Comparison of ENCODE assay signal across 37 cellular contexts in the genomic region with DNA sequence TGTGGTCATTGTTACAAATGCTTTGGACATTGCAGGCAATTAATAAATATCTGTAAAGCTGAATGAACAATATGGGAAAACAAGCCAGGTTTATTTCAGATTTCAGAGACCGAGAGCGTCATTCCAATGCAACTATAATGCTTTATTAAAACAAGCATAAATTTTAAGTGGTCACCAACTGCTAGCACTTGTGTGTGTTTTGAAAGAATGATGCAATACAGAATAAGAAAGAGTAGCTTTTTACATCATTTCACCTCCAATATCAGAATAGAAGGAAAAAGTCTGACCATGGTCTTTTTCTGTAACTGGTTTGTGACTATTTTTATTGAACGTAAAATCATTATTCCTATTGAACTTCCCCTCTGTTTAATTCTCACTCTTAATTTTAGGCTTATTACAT. TPM values are rescaled to one million over a fixed set of nuclear protein-coding genes. Genes with fewer than 3 reads are reported as not detected.
"Had no signal": no experiment of that assay in that cellular context is flagged by ENCODE, and none has a peak within 500 bp of the region (broad histone marks: within the 10 kb centered on the region; RNA-seq: fewer than 3 reads in every experiment).

No MANE protein-coding gene starts in this region.

- H3K36me3 ChIP-seq: adrenal gland, brain microvascular endothelial cell, breast epithelium, cardiac muscle cell had no signal

- H3K4me3 ChIP-seq: adrenal gland, body of pancreas, breast epithelium, cardiac muscle cell had no signal

- H3K27me3 ChIP-seq: adrenal gland, body of pancreas, brain microvascular endothelial cell, breast epithelium, cardiac muscle cell had no signal

- H3K4me1 ChIP-seq: adrenal gland, body of pancreas, breast epithelium had no signal

- H3K27ac ChIP-seq: adrenal gland, body of pancreas, brain microvascular endothelial cell, breast epithelium, cardiac muscle cell had no signal

- FAIRE-seq: astrocyte, bronchial epithelial cell had no signal

- H3K9me3 ChIP-seq: body of pancreas had no signal

- DNase-seq: activated effector memory CD4-positive, alpha-beta T cell treated with anti-CD3 and anti-CD28 coated beads, Interleukin-2, amount 50 U/mL, for 16 hours; activated effector memory CD4-positive, alpha-beta T cell treated with Interleukin-2 at 50 U/mL for 16 hours; activated gamma-delta T cell; activated gamma-delta T cell treated with Interleukin-2 at 50 U/mL for 16 hours; activated naive CD4-positive, alpha-beta T cell; activated naive CD4-positive, alpha-beta T cell treated with anti-CD3 and anti-CD28 coated beads for 36 hours; activated naive CD4-positive, alpha-beta T cell treated with anti-CD3 and anti-CD28 coated beads, Interleukin-2, amount 10 ng/mL, durations not matched to agents 7 days and 5 days; activated naive CD4-positive, alpha-beta T cell treated with anti-CD3 and anti-CD28 coated beads, Interleukin-2, amount 50 U/mL, for 16 hours; activated naive CD4-positive, alpha-beta T cell treated with Interleukin-2 at 50 U/mL for 16 hours; activated naive CD8-positive, alpha-beta T cell treated with anti-CD3 and anti-CD28 coated beads for 36 hours; activated naive CD8-positive, alpha-beta T cell treated with anti-CD3 and anti-CD28 coated beads, Interleukin-2, amount 10 ng/mL, durations not matched to agents 7 days and 5 days; activated naive CD8-positive, alpha-beta T cell treated with anti-CD3 and anti-CD28 coated beads, Interleukin-2, amount 50 U/mL, for 24 hours; activated T-cell treated with anti-CD3 and anti-CD28 coated beads, Interleukin-2, amount 50 U/mL, for 1 hour; activated T-cell treated with anti-CD3 and anti-CD28 coated beads, Interleukin-2, amount 50 U/mL, for 24 hours; activated T-cell treated with anti-CD3 and anti-CD28 coated beads, Interleukin-2, amount 50 U/mL, for 4 hours; activated T-cell treated with anti-CD3 and anti-CD28 coated beads, Interleukin-2, amount 50 U/mL, for 48 hours; activated T-cell treated with anti-CD3 and anti-CD28 coated beads, Interleukin-2, amount 50 U/mL, for 72 hours; adrenal gland; amniotic stem cell; amygdala; anterior cingulate cortex; aorta; body of pancreas; brain microvascular endothelial cell; caudate nucleus; central memory CD4-positive, alpha-beta T cell; cerebellar nuclear complex had no signal

- ATAC-seq: activated naive CD4-positive, alpha-beta T cell treated with anti-CD3 and anti-CD28 coated beads, Interleukin-2, amount 50 U/mL, for 72 hours; activated naive CD8-positive, alpha-beta T cell treated with anti-CD3 and anti-CD28 coated beads, Interleukin-2, amount 50 U/mL, for 24 hours; activated T-cell treated with anti-CD3 and anti-CD28 coated beads, Interleukin-2, amount 50 U/mL, for 4 hours; activated T-cell treated with anti-CD3 and anti-CD28 coated beads, Interleukin-2, amount 50 U/mL, for 72 hours; activated T-helper 17 cell treated with anti-CD3 and anti-CD28 coated beads, Interleukin-2, amount 50 U/mL, for 72 hours; body of pancreas had no signal

RNA-seq across cellular contexts. Expression of a gene that starts 7.6 kb away (rescaled TPM):
- total RNA-seq: activated naive CD4-positive, alpha-beta T cell treated with anti-CD3 and anti-CD28 coated beads for 36 hours; activated naive CD4-positive, alpha-beta T cell treated with anti-CD3 and anti-CD28 coated beads, Interleukin-2, amount 50 U/mL, for 72 hours; activated naive CD8-positive, alpha-beta T cell treated with anti-CD3 and anti-CD28 coated beads for 36 hours; activated naive CD8-positive, alpha-beta T cell treated with anti-CD3 and anti-CD28 coated beads, Interleukin-2, amount 10 ng/mL, durations not matched to agents 7 days and 5 days; activated T-cell treated with anti-CD3 and anti-CD28 coated beads, Interleukin-2, amount 50 U/mL, for 4 hours; activated T-cell treated with anti-CD3 and anti-CD28 coated beads, Interleukin-2, amount 50 U/mL, for 72 hours; activated T-helper 1 cell treated with anti-CD3 and anti-CD28 coated beads, Interleukin-12 subunit alpha, Interleukin-12 subunit beta, Interleukin-2, Interleukin-4 antibody, amounts not matched to agents 30 ng/mL and 10 ng/mL and 1 ng/mL, durations not matched to agents 14 hours and 24 hours and 36 hours; activated T-helper 17 cell treated with anti-CD3 and anti-CD28 coated beads, Interleukin-2, amount 50 U/mL, for 72 hours; activated T-helper 2 cell treated with anti-CD3 and anti-CD28 coated beads, Interferon-gamma antibody, Interleukin-2, Interleukin-4, amounts not matched to agents 10 μg/mL and 5 μg/mL and 100 μg/mL, durations not matched to agents 14 hours and 24 hours and 36 hours; aorta; body of pancreas; breast epithelium; bronchial epithelial cell; cardiac muscle cell; cerebellum had no signal
- polyA plus RNA-seq: adipose tissue, adrenal gland, aorta, cardiac muscle cell had no signal
